In the genomic region with DNA sequence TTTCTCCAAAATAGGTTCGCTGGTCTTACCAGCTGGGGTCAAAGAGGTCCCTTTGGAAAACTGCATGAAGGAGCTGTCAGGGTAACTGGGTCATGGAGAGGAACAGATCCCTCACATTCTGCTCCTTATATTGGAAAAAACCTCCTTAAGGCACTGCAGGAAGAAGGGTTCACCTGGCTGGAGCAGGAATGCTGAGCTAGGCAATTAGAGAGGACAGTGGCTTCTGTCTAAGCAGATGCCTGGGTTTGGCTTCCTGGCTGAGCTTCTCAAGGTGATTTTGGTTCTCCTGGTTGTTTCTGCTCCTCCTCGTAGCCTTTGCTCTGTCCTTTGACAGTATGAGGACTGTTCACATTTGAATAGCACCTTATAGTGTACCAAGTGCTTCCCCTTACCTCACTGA, we compare ENCODE assay signal across 1 cellular context.
TF ChIP-seq lines count a peak whose summit lies in the region.

No MANE protein-coding gene starts in this region.

TF ChIP-seq in H1, 55 proteins besides CTCF, POLR2A, EP300 and RAD21:
- TF ChIP-seq JUND (IDR thresholded peaks at IDR 0.05; ENCODE audit: low read length) (no peak), BACH1 (IDR thresholded peaks at IDR 0.05; ENCODE audit: low read length) (no peak), ASH2L (IDR thresholded peaks at IDR 0.05; ENCODE audit: low read length) (no peak), MAFK (IDR thresholded peaks at IDR 0.05; ENCODE audit: low read depth, low read length) (peak; percentile 23; the same call in 1 of the 2 replicates), ZNF274 (IDR thresholded peaks at IDR 0.05; ENCODE audit: borderline replicate concordance, extremely low read depth, low read length) (no peak)
